ENCODE assay signal across 1 cellular context in the genomic region with DNA sequence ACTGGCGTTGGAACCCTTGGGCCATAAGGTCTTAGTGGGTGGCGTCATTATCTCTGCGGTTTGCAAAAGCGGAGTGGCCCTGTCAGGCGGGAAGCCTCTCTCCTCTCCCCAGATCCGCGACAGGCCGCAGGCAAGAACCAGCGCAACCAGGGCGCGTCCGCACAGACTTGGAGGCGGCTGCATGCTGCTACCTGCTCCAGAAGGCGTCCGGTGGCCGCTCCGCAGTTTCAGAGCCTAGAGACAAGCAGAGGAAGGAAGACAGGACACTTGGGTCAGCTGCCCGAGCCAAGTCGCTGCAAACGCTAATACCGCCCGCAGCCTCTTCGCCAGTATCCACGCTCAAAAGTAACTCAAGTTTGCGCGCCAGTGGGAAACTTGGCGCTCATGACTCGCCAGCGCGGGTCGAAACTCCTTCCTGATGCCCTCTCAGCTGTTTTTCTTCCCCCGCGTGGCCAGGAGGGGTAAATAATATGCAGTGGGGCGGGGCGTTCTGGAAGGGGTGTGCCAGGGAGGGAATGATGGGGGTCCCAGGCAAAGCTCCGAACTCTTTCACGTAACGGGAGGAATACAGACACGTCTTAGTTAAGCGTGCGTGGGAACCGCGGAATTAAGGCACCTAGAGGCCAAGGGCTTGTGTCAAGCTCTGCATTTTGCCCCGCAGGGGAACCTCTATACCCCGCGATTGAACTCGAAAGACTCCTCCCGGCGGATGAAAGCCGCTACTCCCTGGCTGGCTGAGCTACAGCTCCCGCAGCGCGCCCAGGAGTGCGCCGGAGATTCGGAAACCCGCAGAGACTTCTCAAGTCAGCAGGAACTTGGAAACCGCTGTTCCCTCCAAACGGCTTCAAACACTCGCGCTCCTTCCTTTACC.
TF ChIP-seq lines count a peak whose summit lies in the region.

A gene (minus strand): TSS at position 441 of the 871 bp plus-strand sequence. CDS start 258 bp downstream, at position 183.

TF ChIP-seq in GM23338, 12 proteins besides CTCF, POLR2A, EP300 and RAD21 (continued from another document):
- TF ChIP-seq, protein P1, sequence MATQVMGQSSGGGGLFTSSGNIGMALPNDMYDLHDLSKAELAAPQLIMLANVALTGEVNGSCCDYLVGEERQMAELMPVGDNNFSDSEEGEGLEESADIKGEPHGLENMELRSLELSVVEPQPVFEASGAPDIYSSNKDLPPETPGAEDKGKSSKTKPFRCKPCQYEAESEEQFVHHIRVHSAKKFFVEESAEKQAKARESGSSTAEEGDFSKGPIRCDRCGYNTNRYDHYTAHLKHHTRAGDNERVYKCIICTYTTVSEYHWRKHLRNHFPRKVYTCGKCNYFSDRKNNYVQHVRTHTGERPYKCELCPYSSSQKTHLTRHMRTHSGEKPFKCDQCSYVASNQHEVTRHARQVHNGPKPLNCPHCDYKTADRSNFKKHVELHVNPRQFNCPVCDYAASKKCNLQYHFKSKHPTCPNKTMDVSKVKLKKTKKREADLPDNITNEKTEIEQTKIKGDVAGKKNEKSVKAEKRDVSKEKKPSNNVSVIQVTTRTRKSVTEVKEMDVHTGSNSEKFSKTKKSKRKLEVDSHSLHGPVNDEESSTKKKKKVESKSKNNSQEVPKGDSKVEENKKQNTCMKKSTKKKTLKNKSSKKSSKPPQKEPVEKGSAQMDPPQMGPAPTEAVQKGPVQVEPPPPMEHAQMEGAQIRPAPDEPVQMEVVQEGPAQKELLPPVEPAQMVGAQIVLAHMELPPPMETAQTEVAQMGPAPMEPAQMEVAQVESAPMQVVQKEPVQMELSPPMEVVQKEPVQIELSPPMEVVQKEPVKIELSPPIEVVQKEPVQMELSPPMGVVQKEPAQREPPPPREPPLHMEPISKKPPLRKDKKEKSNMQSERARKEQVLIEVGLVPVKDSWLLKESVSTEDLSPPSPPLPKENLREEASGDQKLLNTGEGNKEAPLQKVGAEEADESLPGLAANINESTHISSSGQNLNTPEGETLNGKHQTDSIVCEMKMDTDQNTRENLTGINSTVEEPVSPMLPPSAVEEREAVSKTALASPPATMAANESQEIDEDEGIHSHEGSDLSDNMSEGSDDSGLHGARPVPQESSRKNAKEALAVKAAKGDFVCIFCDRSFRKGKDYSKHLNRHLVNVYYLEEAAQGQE (IDR thresholded peaks at IDR 0.05; ENCODE audit: unreplicated experiment) = no peak
- TF ChIP-seq ZNF331 (CRISPR knock-in tag; IDR thresholded peaks at IDR 0.05; ENCODE audit: low read depth) (no peak), EZH2 (IDR thresholded peaks at IDR 0.05; ENCODE audit: low read depth, unreplicated experiment) (no peak), NANOG (IDR thresholded peaks at IDR 0.05; ENCODE audit: borderline replicate concordance) (no peak), JUNB (IDR thresholded peaks at IDR 0.05; ENCODE audit: unreplicated experiment) (no peak), POLR2AphosphoS5 (IDR thresholded peaks at IDR 0.05; ENCODE audit: low read depth) (peak; percentile 37; the same call in 1 of the 2 replicates)
- TF ChIP-seq, protein P2, sequence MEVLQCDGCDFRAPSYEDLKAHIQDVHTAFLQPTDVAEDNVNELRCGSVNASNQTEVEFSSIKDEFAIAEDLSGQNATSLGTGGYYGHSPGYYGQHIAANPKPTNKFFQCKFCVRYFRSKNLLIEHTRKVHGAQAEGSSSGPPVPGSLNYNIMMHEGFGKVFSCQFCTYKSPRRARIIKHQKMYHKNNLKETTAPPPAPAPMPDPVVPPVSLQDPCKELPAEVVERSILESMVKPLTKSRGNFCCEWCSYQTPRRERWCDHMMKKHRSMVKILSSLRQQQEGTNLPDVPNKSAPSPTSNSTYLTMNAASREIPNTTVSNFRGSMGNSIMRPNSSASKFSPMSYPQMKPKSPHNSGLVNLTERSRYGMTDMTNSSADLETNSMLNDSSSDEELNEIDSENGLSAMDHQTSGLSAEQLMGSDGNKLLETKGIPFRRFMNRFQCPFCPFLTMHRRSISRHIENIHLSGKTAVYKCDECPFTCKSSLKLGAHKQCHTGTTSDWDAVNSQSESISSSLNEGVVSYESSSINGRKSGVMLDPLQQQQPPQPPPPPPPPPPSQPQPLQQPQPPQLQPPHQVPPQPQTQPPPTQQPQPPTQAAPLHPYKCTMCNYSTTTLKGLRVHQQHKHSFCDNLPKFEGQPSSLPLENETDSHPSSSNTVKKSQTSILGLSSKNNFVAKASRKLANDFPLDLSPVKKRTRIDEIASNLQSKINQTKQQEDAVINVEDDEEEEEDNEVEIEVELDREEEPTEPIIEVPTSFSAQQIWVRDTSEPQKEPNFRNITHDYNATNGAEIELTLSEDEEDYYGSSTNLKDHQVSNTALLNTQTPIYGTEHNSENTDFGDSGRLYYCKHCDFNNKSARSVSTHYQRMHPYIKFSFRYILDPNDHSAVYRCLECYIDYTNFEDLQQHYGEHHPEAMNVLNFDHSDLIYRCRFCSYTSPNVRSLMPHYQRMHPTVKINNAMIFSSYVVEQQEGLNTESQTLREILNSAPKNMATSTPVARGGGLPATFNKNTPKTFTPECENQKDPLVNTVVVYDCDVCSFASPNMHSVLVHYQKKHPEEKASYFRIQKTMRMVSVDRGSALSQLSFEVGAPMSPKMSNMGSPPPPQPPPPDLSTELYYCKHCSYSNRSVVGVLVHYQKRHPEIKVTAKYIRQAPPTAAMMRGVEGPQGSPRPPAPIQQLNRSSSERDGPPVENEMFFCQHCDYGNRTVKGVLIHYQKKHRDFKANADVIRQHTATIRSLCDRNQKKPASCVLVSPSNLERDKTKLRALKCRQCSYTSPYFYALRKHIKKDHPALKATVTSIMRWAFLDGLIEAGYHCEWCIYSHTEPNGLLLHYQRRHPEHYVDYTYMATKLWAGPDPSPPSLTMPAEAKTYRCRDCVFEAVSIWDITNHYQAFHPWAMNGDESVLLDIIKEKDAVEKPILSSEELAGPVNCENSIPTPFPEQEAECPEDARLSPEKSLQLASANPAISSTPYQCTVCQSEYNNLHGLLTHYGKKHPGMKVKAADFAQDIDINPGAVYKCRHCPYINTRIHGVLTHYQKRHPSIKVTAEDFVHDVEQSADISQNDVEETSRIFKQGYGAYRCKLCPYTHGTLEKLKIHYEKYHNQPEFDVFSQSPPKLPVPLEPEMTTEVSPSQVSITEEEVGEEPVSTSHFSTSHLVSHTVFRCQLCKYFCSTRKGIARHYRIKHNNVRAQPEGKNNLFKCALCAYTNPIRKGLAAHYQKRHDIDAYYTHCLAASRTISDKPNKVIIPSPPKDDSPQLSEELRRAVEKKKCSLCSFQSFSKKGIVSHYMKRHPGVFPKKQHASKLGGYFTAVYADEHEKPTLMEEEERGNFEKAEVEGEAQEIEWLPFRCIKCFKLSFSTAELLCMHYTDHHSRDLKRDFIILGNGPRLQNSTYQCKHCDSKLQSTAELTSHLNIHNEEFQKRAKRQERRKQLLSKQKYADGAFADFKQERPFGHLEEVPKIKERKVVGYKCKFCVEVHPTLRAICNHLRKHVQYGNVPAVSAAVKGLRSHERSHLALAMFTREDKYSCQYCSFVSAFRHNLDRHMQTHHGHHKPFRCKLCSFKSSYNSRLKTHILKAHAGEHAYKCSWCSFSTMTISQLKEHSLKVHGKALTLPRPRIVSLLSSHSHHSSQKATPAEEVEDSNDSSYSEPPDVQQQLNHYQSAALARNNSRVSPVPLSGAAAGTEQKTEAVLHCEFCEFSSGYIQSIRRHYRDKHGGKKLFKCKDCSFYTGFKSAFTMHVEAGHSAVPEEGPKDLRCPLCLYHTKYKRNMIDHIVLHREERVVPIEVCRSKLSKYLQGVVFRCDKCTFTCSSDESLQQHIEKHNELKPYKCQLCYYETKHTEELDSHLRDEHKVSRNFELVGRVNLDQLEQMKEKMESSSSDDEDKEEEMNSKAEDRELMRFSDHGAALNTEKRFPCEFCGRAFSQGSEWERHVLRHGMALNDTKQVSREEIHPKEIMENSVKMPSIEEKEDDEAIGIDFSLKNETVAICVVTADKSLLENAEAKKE (CRISPR knock-in tag; IDR thresholded peaks at IDR 0.05) = no peak
TF ChIP-seq in GM23338: peak in this region for 1.
